Comparison of ENCODE assay signal across 8 cellular contexts in genomic region chr3:56556908-56557814, GRCh38. TPM values are rescaled to one million over a fixed set of nuclear protein-coding genes. Genes with fewer than 3 reads are reported as not detected.
DNase-seq lines count a peak whose midpoint lies in the region; ATAC-seq and TF ChIP-seq lines count a peak whose summit lies in the region.

Gene CCDC66 (plus strand): TSS chr3:56557175. CDS start chr3:56557243, 68 bp downstream.

- peaks cover 10% of the 10 kb centered on the region for H3K36me3 Mint-ChIP-seq in progenitor cell of endocrine pancreas (ENCODE audit: insufficient read depth)

- peak within 1 kb of the TSS; percentile 99 for H3K27ac Mint-ChIP-seq in progenitor cell of endocrine pancreas

- intact Hi-C loops in left ventricle myocardium inferior (cut with micrococcal nuclease), result no loop called here

- H3K4me1 ChIP-seq in left ventricle myocardium inferior, result peaks cover 24% of the 10 kb centered on the region

- ATAC-seq in HG02870 (IDR thresholded peaks at IDR 0.05; ENCODE audit: unreplicated experiment), result peak; percentile 99

- TF ChIP-seq CTCF in GM13977 (IDR thresholded peaks at IDR 0.05; ENCODE audit: extremely low read depth, insufficient read depth, missing control alignments) (peak; percentile 69), left ventricle myocardium inferior (IDR thresholded peaks at IDR 0.05; ENCODE audit: borderline replicate concordance) (peak; percentile 75), progenitor cell of endocrine pancreas (IDR thresholded peaks at IDR 0.05; ENCODE audit: unreplicated experiment) (peak; percentile 68)

- H3K27me3 Mint-ChIP-seq in progenitor cell of endocrine pancreas, result peaks cover 14% of the 10 kb centered on the region

- H3K4me3 ChIP-seq in left ventricle myocardium inferior, result peak within 1 kb of the TSS; percentile 83

- no peaks in the 10 kb centered on the region for H3K27me3 ChIP-seq in left ventricle myocardium inferior (ENCODE audit: low read depth)

- H3K9me3 Mint-ChIP-seq in progenitor cell of endocrine pancreas (ENCODE audit: low read depth), result no peaks in the 10 kb centered on the region

- peak; percentile 92 for DNase-seq in GM13977 (ENCODE audit: low spot score)
- peak; percentile 87 for DNase-seq in NCI-H146 (lab: John Stamatoyannopoulos, UW)
- peak; percentile 84 to 95 (median 90) for DNase-seq in T-helper 1 cell
- peak; percentile 90 for DNase-seq in amniotic epithelial cell (ENCODE audit: low read depth)
- peak; percentile 95 for DNase-seq in left ventricle myocardium inferior
- DNase-seq in progenitor cell of endocrine pancreas (ENCODE audit: low spot score, unreplicated experiment), result peak; percentile 83
- DNase-seq in ureter (ENCODE audit: low spot score), result peak; percentile 94

- peaks cover 9% of the 10 kb centered on the region for H3K4me1 Mint-ChIP-seq in progenitor cell of endocrine pancreas (ENCODE audit: low read depth)

- H3K27ac ChIP-seq in left ventricle myocardium inferior (replicated peaks), result peak within 1 kb of the TSS; percentile 86

- H3K4me3 Mint-ChIP-seq in progenitor cell of endocrine pancreas (ENCODE audit: low read depth), result peak within 1 kb of the TSS; percentile 98

- in situ Hi-C loops in GM13977 (cut with MboI; ENCODE audit: low pct_unique_long_range_greater_than_20kb, low sequenced_read_pairs, unreplicated experiment), result no loop called here

- H3K36me3 ChIP-seq in left ventricle myocardium inferior, result peaks cover 20% of the 10 kb centered on the region

- no peaks in the 10 kb centered on the region for H3K9me3 ChIP-seq in left ventricle myocardium inferior (replicated peaks)

RNA-seq across cellular contexts. Expression of gene CCDC66, which starts in this region (rescaled TPM):
- total RNA-seq in left ventricle myocardium inferior (18.3 TPM), progenitor cell of endocrine pancreas (46.4 and 52.7 TPM in 2 replicates), ureter (49.9 TPM)

Comparison
In these comparisons a context has a peak if more than half of its experiments do, and no peak if none do; other contexts are left out.
1. Peak in every context shown above with its lines: DNase-seq, ATAC-seq, H3K4me3 ChIP-seq and H3K27ac ChIP-seq.